ENCODE assay signal across 8 cellular contexts in the genomic region with DNA sequence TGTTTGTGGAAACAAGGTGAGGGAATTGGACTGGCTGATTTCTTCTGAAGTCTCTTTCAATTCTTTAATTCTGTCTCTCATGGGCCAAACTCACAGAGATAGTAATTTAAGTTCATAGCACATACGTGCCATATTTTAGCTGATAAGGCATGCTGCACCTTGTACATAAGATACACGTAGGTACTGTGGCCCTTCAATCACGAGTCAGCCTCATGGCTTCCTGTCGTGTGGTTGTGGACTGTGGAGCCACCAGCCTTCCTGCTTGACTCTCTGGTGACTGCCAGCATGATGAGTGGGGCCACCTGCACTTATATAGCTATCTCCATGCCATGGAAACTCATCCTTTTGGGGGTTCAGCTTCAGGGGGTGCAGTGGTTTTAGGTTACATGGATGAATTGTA. TPM values are rescaled to one million over a fixed set of nuclear protein-coding genes. Genes with fewer than 3 reads are reported as not detected.
DNase-seq lines count a peak whose midpoint lies in the region; ATAC-seq and TF ChIP-seq lines count a peak whose summit lies in the region.

No MANE protein-coding gene starts in this region.

- peak; percentile 19 to 73 (median 50) for DNase-seq in CD8-positive, alpha-beta T cell
- DNase-seq in T-helper 17 cell = peak in 2 of 3 donors; percentile 16 to 40
- peak in 1 of 2 donors; percentile 57 for DNase-seq in central memory CD8-positive, alpha-beta T cell (ENCODE audit: low spot score in 2 of 2)
- no peak for DNase-seq in body of pancreas
- DNase-seq in cerebellum (ENCODE audit: low spot score) = no peak
- DNase-seq in SHP77 treated with DMSO at 0.1 percent for 48 hours (lab: John Stamatoyannopoulos, UW) = no peak
- DNase-seq in GM13976 (ENCODE audit: low spot score) = no peak

- no peaks in the 10 kb centered on the region for H3K9me3 Mint-ChIP-seq in CD8-positive, alpha-beta T cell
- H3K9me3 Mint-ChIP-seq in central memory CD8-positive, alpha-beta T cell = no peaks in the 10 kb centered on the region

- TF ChIP-seq POLR2A in body of pancreas (IDR thresholded peaks at IDR 0.05) = no peak

- peak overlapping the region; percentile 76 for H3K27ac Mint-ChIP-seq in CD8-positive, alpha-beta T cell
- peak overlapping the region; percentile 82 for H3K27ac Mint-ChIP-seq in T-helper 17 cell
- H3K27ac Mint-ChIP-seq in central memory CD8-positive, alpha-beta T cell (ENCODE audit: low read depth) = peak overlapping the region; percentile 64

- H3K36me3 Mint-ChIP-seq in CD8-positive, alpha-beta T cell = no peaks in the 10 kb centered on the region
- H3K36me3 Mint-ChIP-seq in T-helper 17 cell (ENCODE audit: low read depth) = peaks cover 2% of the 10 kb centered on the region
- peaks cover 4% of the 10 kb centered on the region for H3K36me3 Mint-ChIP-seq in central memory CD8-positive, alpha-beta T cell (ENCODE audit: insufficient read depth)

- no peak overlapping the region for H3K27ac ChIP-seq in CD8-positive, alpha-beta T cell (ENCODE audit: low read depth, low read length)
- H3K27ac ChIP-seq in body of pancreas = no peak overlapping the region

- no peak overlapping the region for H3K4me3 ChIP-seq in CD8-positive, alpha-beta T cell (ENCODE audit: low read depth, low read length)
- no peak overlapping the region for H3K4me3 ChIP-seq in body of pancreas

- intact Hi-C loops in CD8-positive, alpha-beta T cell (cut with DNase I, micrococcal nuclease) = loop anchor here in 1 of 2 experiments (5.0 kb wide), 1 partner anchor 34 kb away; no protein-coding TSS in a partner anchor
- intact Hi-C loops in body of pancreas (cut with DNase I) = loop anchor here (10.0 kb wide), 1 partner anchor 103 kb away; no protein-coding TSS in a partner anchor

- WGBS in body of pancreas, 2 donors = 42 to 46% methylated on average over 4 of the region's 4 CpGs

- CTCF ChIA-PET in CD8-positive, alpha-beta T cell (lab: Charles Lee) = interaction anchor here (1.2 to 1.4 kb wide), 2 partner anchors 18 to 25 kb away, joined by 3 to 5 read pairs; a partner anchor contains a TSS

- TF ChIP-seq CTCF in CD8-positive, alpha-beta T cell (IDR thresholded peaks at IDR 0.05) = no peak
- no peak for TF ChIP-seq CTCF in body of pancreas (IDR thresholded peaks at IDR 0.05)
- TF ChIP-seq CTCF in GM13976 (IDR thresholded peaks at IDR 0.05; ENCODE audit: borderline replicate concordance, control extremely low read depth, extremely low read depth, insufficient read depth, missing control alignments) = no peak

- POLR2A ChIA-PET in CD8-positive, alpha-beta T cell (lab: Charles Lee) = interaction anchor here (1.2 to 1.7 kb wide), 2 partner anchors 23 to 26 kb away, joined by 4 read pairs; no protein-coding TSS in a partner anchor

- in situ Hi-C loops in GM13976 (cut with MboI; ENCODE audit: low sequenced_read_pairs, unreplicated experiment) = no loop called here

- H3K27me3 ChIP-seq in CD8-positive, alpha-beta T cell (ENCODE audit: insufficient read depth, low read length) = no peaks in the 10 kb centered on the region
- no peaks in the 10 kb centered on the region for H3K27me3 ChIP-seq in body of pancreas

- ATAC-seq in CD8-positive, alpha-beta T cell = peak; percentile 99
- ATAC-seq in GM21423 (IDR thresholded peaks at IDR 0.05; ENCODE audit: unreplicated experiment) = peak; percentile 54
- ATAC-seq in T-helper 17 cell = peak; percentile 100
- peak; percentile 100 for ATAC-seq in central memory CD8-positive, alpha-beta T cell (replicated peaks; ENCODE audit: extremely low read depth, poor library complexity, severe bottlenecking)
- ATAC-seq in body of pancreas = no peak

- no peaks in the 10 kb centered on the region for H3K9me3 ChIP-seq in CD8-positive, alpha-beta T cell (ENCODE audit: low read length)
- no peaks in the 10 kb centered on the region for H3K9me3 ChIP-seq in T-helper 17 cell (ENCODE audit: control insufficient read depth, low read length, poor library complexity, severe bottlenecking)
- no peaks in the 10 kb centered on the region for H3K9me3 ChIP-seq in body of pancreas

- H3K4me3 Mint-ChIP-seq in CD8-positive, alpha-beta T cell = no peak overlapping the region
- peak overlapping the region; percentile 41 for H3K4me3 Mint-ChIP-seq in T-helper 17 cell
- peak overlapping the region; percentile 26 for H3K4me3 Mint-ChIP-seq in central memory CD8-positive, alpha-beta T cell

- H3K36me3 ChIP-seq in CD8-positive, alpha-beta T cell (ENCODE audit: insufficient read depth, low read length) = no peaks in the 10 kb centered on the region
- H3K36me3 ChIP-seq in body of pancreas (replicated peaks in 1 of 2; ENCODE audit: insufficient read depth in 1 of 2, low read depth in 2 of 2) = no peaks in the 10 kb centered on the region

- peaks cover 12% of the 10 kb centered on the region for H3K4me1 ChIP-seq in CD8-positive, alpha-beta T cell (ENCODE audit: insufficient read depth, low read length)
- no peaks in the 10 kb centered on the region for H3K4me1 ChIP-seq in body of pancreas

- peaks cover 46% of the 10 kb centered on the region for H3K4me1 Mint-ChIP-seq in CD8-positive, alpha-beta T cell (ENCODE audit: low read depth)
- peaks cover 30% of the 10 kb centered on the region for H3K4me1 Mint-ChIP-seq in T-helper 17 cell
- peaks cover 48% of the 10 kb centered on the region for H3K4me1 Mint-ChIP-seq in central memory CD8-positive, alpha-beta T cell

- H3K27me3 Mint-ChIP-seq in CD8-positive, alpha-beta T cell (ENCODE audit: low read depth) = no peaks in the 10 kb centered on the region
- no peaks in the 10 kb centered on the region for H3K27me3 Mint-ChIP-seq in T-helper 17 cell
- no peaks in the 10 kb centered on the region for H3K27me3 Mint-ChIP-seq in central memory CD8-positive, alpha-beta T cell

RNA-seq across cellular contexts. Expression of a gene that starts 25.1 kb away (rescaled TPM):
- total RNA-seq in CD8-positive, alpha-beta T cell = 10 to 100 TPM; 23.3 to 25.6 TPM
- total RNA-seq in T-helper 17 cell (10 to 100 TPM; 36.7 to 46.7 TPM), body of pancreas (100 to 1,000 TPM in 1 of 2 donors, 10 to 100 TPM in 1; 99.9 to 142 TPM), cerebellum (43.8 TPM)

Comparison
In these comparisons a context has a peak if more than half of its experiments do, and no peak if none do; other contexts are left out.
1. DNase-seq: peak in CD8-positive, alpha-beta T cell (7 of 7) and T-helper 17 cell (2 of 3); none in body of pancreas (0 of 4), cerebellum (single experiment), SHP77 treated with DMSO at 0.1 percent for 48 hours (single experiment) and GM13976 (single experiment).
2. Peak in every context shown above with its lines, with median percentiles within 50 percentile points of each other: H3K27ac Mint-ChIP-seq.